29 cellular contexts compared by ENCODE assay signal in genomic region chr16:85983606-85984005, GRCh38.
DNase-seq lines count a peak whose midpoint lies in the region; ATAC-seq, FAIRE-seq and TF ChIP-seq lines count a peak whose summit lies in the region.
"Had no signal": no experiment of that assay in that cellular context is flagged by ENCODE, and none has a peak within 500 bp of the region (broad histone marks: within the 10 kb centered on the region; RNA-seq: fewer than 3 reads in every experiment).

No MANE protein-coding gene starts in this region.

- no peak for ATAC-seq in Right ventricle myocardium inferior
- peak; percentile 2 for ATAC-seq in upper lobe of right lung
- ATAC-seq: activated CD8-positive, alpha-beta memory T cell treated with anti-CD3 and anti-CD28 coated beads, Interleukin-2, amount 10 ng/mL, durations not matched to agents 7 days and 5 days; T-cell had no signal

- no peak for TF ChIP-seq POLR2A in uterus (IDR thresholded peaks at IDR 0.05)

- H3K9ac ChIP-seq in kidney (ENCODE audit: low read length in 2 of 2): no peak overlapping the region

- H3K27me3 ChIP-seq in left ventricle myocardium inferior (ENCODE audit: low read depth): peaks cover 96% of the 10 kb centered on the region
- H3K27me3 ChIP-seq in upper lobe of right lung: peaks cover 6% of the 10 kb centered on the region
- H3K27me3 ChIP-seq in uterus: no peaks in the 10 kb centered on the region
- H3K27me3 ChIP-seq: hepatocyte had no signal

- TF ChIP-seq CTCF in left ventricle myocardium inferior (IDR thresholded peaks at IDR 0.05; ENCODE audit: borderline replicate concordance) (no peak), kidney (IDR thresholded peaks at IDR 0.05; ENCODE audit: borderline replicate concordance, extremely low read depth, insufficient read depth) (no peak), upper lobe of right lung (IDR thresholded peaks at IDR 0.05) (no peak), uterus (IDR thresholded peaks at IDR 0.05) (no peak)

- H3K36me3 ChIP-seq in left ventricle myocardium inferior (no peaks in the 10 kb centered on the region), kidney (ENCODE audit: control insufficient read depth in 1 of 2, insufficient read depth in 2 of 2, low read length in 2 of 2) (no peaks in the 10 kb centered on the region), upper lobe of right lung (no peaks in the 10 kb centered on the region), uterus (no peaks in the 10 kb centered on the region)
- H3K36me3 ChIP-seq: BE2C, lower lobe of right lung, neutrophil, tibial artery had no signal

- DNase-seq in Right ventricle myocardium inferior (ENCODE audit: missing footprints): peak; percentile 74
- no peak for DNase-seq in left ventricle myocardium inferior
- DNase-seq in NOMO-1 treated with dmso at 0.1 percent for 144 hours (lab: John Stamatoyannopoulos, UW; ENCODE audit: unreplicated experiment): peak; percentile 38
- DNase-seq in kidney: peak; percentile 61
- no peak for DNase-seq in upper lobe of right lung
- DNase-seq in cerebellar cortex (ENCODE audit: low spot score): no peak
- DNase-seq in NCI-H2171 treated with DMSO at 0.1 percent for 48 hours (lab: John Stamatoyannopoulos, UW): no peak
- no peak for DNase-seq in uterus
- DNase-seq: activated CD4-positive, alpha-beta T cell treated with anti-CD3 and anti-CD28 coated beads for 48 hours; activated CD8-positive, alpha-beta memory T cell treated with anti-CD3 and anti-CD28 coated beads, Interleukin-2, amount 10 ng/mL, durations not matched to agents 7 days and 5 days; BE2C; Calu3; cerebellar nuclear complex; effector CD8-positive, alpha-beta T cell; foreskin melanocyte; H7; immature natural killer cell; lower lobe of right lung; NCI-H2171; NCI-H69; OCI-M1; SHP77 treated with DMSO at 0.1 percent for 48 hours; stimulated activated CD4-positive, alpha-beta T cell treated with anti-CD3 and anti-CD28 coated beads, Interleukin-4, amount 100 ng/mL, for 1 hour; T-cell; tibial artery had no signal

- intact Hi-C loops in Right ventricle myocardium inferior (cut with DNase I) (no loop called here), left ventricle myocardium inferior (cut with micrococcal nuclease) (no loop called here), kidney (cut with DNase I) (no loop called here), upper lobe of right lung (cut with DNase I) (no loop called here), uterus (cut with DNase I; ENCODE audit: low total_unique reads) (no loop called here)

- H3K4me3 ChIP-seq in left ventricle myocardium inferior (no peak overlapping the region), kidney (ENCODE audit: low read length in 2 of 2) (no peak overlapping the region), upper lobe of right lung (no peak overlapping the region), uterus (no peak overlapping the region)
- H3K4me3 ChIP-seq: hepatocyte, lower lobe of right lung, tibial artery had no signal

- H3K9me3 ChIP-seq in left ventricle myocardium inferior (replicated peaks) (no peaks in the 10 kb centered on the region), kidney (ENCODE audit: control insufficient read depth in 1 of 2, low read length in 2 of 2) (no peaks in the 10 kb centered on the region), upper lobe of right lung (no peaks in the 10 kb centered on the region), uterus (no peaks in the 10 kb centered on the region)
- H3K9me3 ChIP-seq: BE2C, lower lobe of right lung, neutrophil, tibial artery had no signal

- no peak for FAIRE-seq in kidney (lab: Jason Lieb, UNC)
- FAIRE-seq: A204.1, GM18507 had no signal

- no peak overlapping the region for H3K27ac ChIP-seq in left ventricle myocardium inferior (replicated peaks)
- no peak overlapping the region for H3K27ac ChIP-seq in kidney (ENCODE audit: low read depth in 2 of 2, low read length in 2 of 2)
- H3K27ac ChIP-seq in upper lobe of right lung: no peak overlapping the region
- H3K27ac ChIP-seq in uterus: no peak overlapping the region
- H3K27ac ChIP-seq: hepatocyte, neutrophil, tibial artery had no signal

- peaks cover 3% of the 10 kb centered on the region for H3K4me1 ChIP-seq in left ventricle myocardium inferior
- peaks cover 0 to 5% of the 10 kb centered on the region in 2 donors for H3K4me1 ChIP-seq in kidney (ENCODE audit: control insufficient read depth in 1 of 2, insufficient read depth in 1 of 2, low read depth in 1 of 2, low read length in 2 of 2)
- peaks cover 24% of the 10 kb centered on the region for H3K4me1 ChIP-seq in upper lobe of right lung
- no peaks in the 10 kb centered on the region for H3K4me1 ChIP-seq in uterus
- H3K4me1 ChIP-seq: BE2C, tibial artery had no signal

Comparison
In these comparisons a context has a peak if more than half of its experiments do, and no peak if none do; other contexts are left out.
1. DNase-seq: peak in Right ventricle myocardium inferior (single experiment), NOMO-1 treated with dmso at 0.1 percent for 144 hours (single experiment) and kidney (single experiment); none in left ventricle myocardium inferior (single experiment), upper lobe of right lung (single experiment), cerebellar cortex (single experiment), NCI-H2171 treated with DMSO at 0.1 percent for 48 hours (single experiment) and uterus (0 of 2).